ENCODE assay signal across 39 cellular contexts in genomic region chr17:8484465-8484864, GRCh38.
"Had no signal": no experiment of that assay in that cellular context is flagged by ENCODE, and none has a peak within 500 bp of the region (broad histone marks: within the 10 kb centered on the region; RNA-seq: fewer than 3 reads in every experiment).

No MANE protein-coding gene starts in this region.

- H3K4me3 ChIP-seq: ascending aorta, cardiac muscle cell had no signal

- H3K4me1 Mint-ChIP-seq: activated CD4-positive, alpha-beta memory T cell treated with anti-CD3 and anti-CD28 coated beads, Interleukin-2, amount 10 ng/mL, durations not matched to agents 7 days and 5 days; activated CD4-positive, alpha-beta T cell treated with anti-CD3 and anti-CD28 coated beads for 36 hours; activated CD4-positive, alpha-beta T cell treated with anti-CD3 and anti-CD28 coated beads, Interleukin-2, amount 10 ng/mL, durations not matched to agents 7 days and 5 days; activated CD8-positive, alpha-beta memory T cell treated with anti-CD3 and anti-CD28 coated beads, Interleukin-2, amount 10 ng/mL, durations not matched to agents 7 days and 5 days; activated naive CD4-positive, alpha-beta T cell treated with anti-CD3 and anti-CD28 coated beads, Interleukin-2, amount 10 ng/mL, durations not matched to agents 7 days and 5 days; activated naive CD4-positive, alpha-beta T cell treated with anti-CD3 and anti-CD28 coated beads, Interleukin-2, amount 50 U/mL, for 24 hours; activated naive CD8-positive, alpha-beta T cell treated with anti-CD3 and anti-CD28 coated beads, Interleukin-2, amount 10 ng/mL, durations not matched to agents 7 days and 5 days; activated naive CD8-positive, alpha-beta T cell treated with anti-CD3 and anti-CD28 coated beads, Interleukin-2, amount 50 U/mL, for 24 hours; brain; WTC11 had no signal

- H3K27me3 Mint-ChIP-seq: activated CD4-positive, alpha-beta memory T cell treated with anti-CD3 and anti-CD28 coated beads, Interleukin-2, amount 10 ng/mL, durations not matched to agents 7 days and 5 days; activated CD4-positive, alpha-beta T cell treated with anti-CD3 and anti-CD28 coated beads for 36 hours; activated CD4-positive, alpha-beta T cell treated with anti-CD3 and anti-CD28 coated beads, Interleukin-2, amount 10 ng/mL, durations not matched to agents 7 days and 5 days; activated CD8-positive, alpha-beta memory T cell treated with anti-CD3 and anti-CD28 coated beads, Interleukin-2, amount 10 ng/mL, durations not matched to agents 7 days and 5 days; activated naive CD4-positive, alpha-beta T cell treated with anti-CD3 and anti-CD28 coated beads, Interleukin-2, amount 10 ng/mL, durations not matched to agents 7 days and 5 days; activated naive CD4-positive, alpha-beta T cell treated with anti-CD3 and anti-CD28 coated beads, Interleukin-2, amount 50 U/mL, for 24 hours; activated naive CD8-positive, alpha-beta T cell; activated naive CD8-positive, alpha-beta T cell treated with anti-CD3 and anti-CD28 coated beads, Interleukin-2, amount 10 ng/mL, durations not matched to agents 7 days and 5 days; activated naive CD8-positive, alpha-beta T cell treated with anti-CD3 and anti-CD28 coated beads, Interleukin-2, amount 50 U/mL, for 24 hours; activated T-cell treated with anti-CD3 and anti-CD28 coated beads, Interleukin-2, amount 50 U/mL, for 24 hours; brain; central memory CD8-positive, alpha-beta T cell had no signal

- H3K4me3 Mint-ChIP-seq: activated CD4-positive, alpha-beta memory T cell treated with anti-CD3 and anti-CD28 coated beads, Interleukin-2, amount 10 ng/mL, durations not matched to agents 7 days and 5 days; activated CD4-positive, alpha-beta T cell treated with anti-CD3 and anti-CD28 coated beads for 36 hours; activated CD4-positive, alpha-beta T cell treated with anti-CD3 and anti-CD28 coated beads, Interleukin-2, amount 10 ng/mL, durations not matched to agents 7 days and 5 days; activated CD8-positive, alpha-beta memory T cell treated with anti-CD3 and anti-CD28 coated beads, Interleukin-2, amount 10 ng/mL, durations not matched to agents 7 days and 5 days; activated CD8-positive, alpha-beta T cell treated with anti-CD3 and anti-CD28 coated beads, Interleukin-2, amount 10 ng/mL, durations not matched to agents 7 days and 5 days; activated naive CD4-positive, alpha-beta T cell treated with anti-CD3 and anti-CD28 coated beads, Interleukin-2, amount 10 ng/mL, durations not matched to agents 7 days and 5 days; activated naive CD4-positive, alpha-beta T cell treated with anti-CD3 and anti-CD28 coated beads, Interleukin-2, amount 50 U/mL, for 24 hours; activated naive CD8-positive, alpha-beta T cell; activated naive CD8-positive, alpha-beta T cell treated with anti-CD3 and anti-CD28 coated beads, Interleukin-2, amount 10 ng/mL, durations not matched to agents 7 days and 5 days; activated naive CD8-positive, alpha-beta T cell treated with anti-CD3 and anti-CD28 coated beads, Interleukin-2, amount 50 U/mL, for 24 hours; activated T-cell treated with anti-CD3 and anti-CD28 coated beads, Interleukin-2, amount 50 U/mL, for 24 hours; brain; central memory CD8-positive, alpha-beta T cell; T-helper 1 cell treated with Interleukin-12 subunit alpha and Interleukin-12 subunit beta and Interleukin-4 antibody, amounts not matched to agents 30 μg/mL and 1 μg/mL, for 36 hours; T-helper 2 cell treated with Interferon-gamma antibody and Interleukin-4, amounts not matched to agents 5 μg/mL and 100 μg/mL, for 36 hours; WTC11 had no signal

- H3K9me3 Mint-ChIP-seq: central memory CD8-positive, alpha-beta T cell had no signal

- H3K27ac Mint-ChIP-seq: activated CD4-positive, alpha-beta memory T cell treated with anti-CD3 and anti-CD28 coated beads, Interleukin-2, amount 10 ng/mL, durations not matched to agents 7 days and 5 days; activated CD4-positive, alpha-beta T cell treated with anti-CD3 and anti-CD28 coated beads for 36 hours; activated CD4-positive, alpha-beta T cell treated with anti-CD3 and anti-CD28 coated beads, Interleukin-2, amount 10 ng/mL, durations not matched to agents 7 days and 5 days; activated CD8-positive, alpha-beta memory T cell treated with anti-CD3 and anti-CD28 coated beads, Interleukin-2, amount 10 ng/mL, durations not matched to agents 7 days and 5 days; activated CD8-positive, alpha-beta T cell treated with anti-CD3 and anti-CD28 coated beads, Interleukin-2, amount 10 ng/mL, durations not matched to agents 7 days and 5 days; activated naive CD4-positive, alpha-beta T cell treated with anti-CD3 and anti-CD28 coated beads, Interleukin-2, amount 10 ng/mL, durations not matched to agents 7 days and 5 days; activated naive CD4-positive, alpha-beta T cell treated with anti-CD3 and anti-CD28 coated beads, Interleukin-2, amount 50 U/mL, for 24 hours; activated naive CD8-positive, alpha-beta T cell; activated naive CD8-positive, alpha-beta T cell treated with anti-CD3 and anti-CD28 coated beads, Interleukin-2, amount 10 ng/mL, durations not matched to agents 7 days and 5 days; activated naive CD8-positive, alpha-beta T cell treated with anti-CD3 and anti-CD28 coated beads, Interleukin-2, amount 50 U/mL, for 24 hours; activated T-cell treated with anti-CD3 and anti-CD28 coated beads, Interleukin-2, amount 50 U/mL, for 24 hours; activated T-helper 2 cell treated with anti-CD3 and anti-CD28 coated beads, Interferon-gamma antibody, Interleukin-2, Interleukin-4, amounts not matched to agents 10 μg/mL and 5 μg/mL and 100 μg/mL, durations not matched to agents 14 hours and 24 hours and 36 hours; brain; T-helper 1 cell treated with Interleukin-12 subunit alpha and Interleukin-12 subunit beta and Interleukin-4 antibody, amounts not matched to agents 30 μg/mL and 1 μg/mL, for 36 hours; T-helper 2 cell treated with Interferon-gamma antibody and Interleukin-4, amounts not matched to agents 5 μg/mL and 100 μg/mL, for 36 hours; WTC11 had no signal

- ATAC-seq: activated CD4-positive, alpha-beta T cell treated with anti-CD3 and anti-CD28 coated beads for 36 hours; activated CD4-positive, CD25-positive, alpha-beta regulatory T cell treated with anti-CD3 and anti-CD28 coated beads, Interleukin-2, amount 50 U/mL, for 24 hours; activated CD8-positive, alpha-beta memory T cell treated with anti-CD3 and anti-CD28 coated beads, Interleukin-2, amount 10 ng/mL, durations not matched to agents 7 days and 5 days; activated CD8-positive, alpha-beta T cell treated with anti-CD3 and anti-CD28 coated beads, Interleukin-2, amount 10 ng/mL, durations not matched to agents 7 days and 5 days; activated naive CD8-positive, alpha-beta T cell treated with anti-CD3 and anti-CD28 coated beads, Interleukin-2, amount 50 U/mL, for 24 hours; WTC11 had no signal

- FAIRE-seq: bronchial epithelial cell, TTC549 had no signal

- H3K27ac ChIP-seq: ascending aorta, cardiac muscle cell, WERI-Rb-1 had no signal

- DNase-seq: activated CD4-positive, alpha-beta memory T cell treated with anti-CD3 and anti-CD28 coated beads, Interleukin-2, amount 10 ng/mL, durations not matched to agents 7 days and 5 days; activated CD4-positive, alpha-beta T cell treated with anti-CD3 and anti-CD28 coated beads for 1 hour; activated CD4-positive, alpha-beta T cell treated with anti-CD3 and anti-CD28 coated beads for 36 hours; activated CD4-positive, alpha-beta T cell treated with anti-CD3 and anti-CD28 coated beads for 48 hours; activated CD4-positive, alpha-beta T cell treated with anti-CD3 and anti-CD28 coated beads, Interleukin-2, amount 10 ng/mL, durations not matched to agents 7 days and 5 days; activated CD4-positive, alpha-beta T cell treated with anti-CD3 and anti-CD28 coated beads, Interleukin-2, amount 50 U/mL, for 48 hours; activated CD4-positive, CD25-positive, alpha-beta regulatory T cell; activated CD8-positive, alpha-beta memory T cell treated with anti-CD3 and anti-CD28 coated beads for 24 hours; activated CD8-positive, alpha-beta memory T cell treated with anti-CD3 and anti-CD28 coated beads, Interleukin-2, amount 10 ng/mL, durations not matched to agents 7 days and 5 days; activated CD8-positive, alpha-beta memory T cell treated with anti-CD3 and anti-CD28 coated beads, Interleukin-2, amount 50 U/mL, for 48 hours; activated CD8-positive, alpha-beta T cell treated with anti-CD3 and anti-CD28 coated beads, Interleukin-2, amount 10 ng/mL, durations not matched to agents 7 days and 5 days; activated effector memory CD4-positive, alpha-beta T cell treated with Interleukin-2 at 50 U/mL for 16 hours; activated gamma-delta T cell; activated naive CD4-positive, alpha-beta T cell treated with anti-CD3 and anti-CD28 coated beads, Interleukin-2, amount 10 ng/mL, durations not matched to agents 7 days and 5 days; activated naive CD4-positive, alpha-beta T cell treated with Interleukin-2 at 50 U/mL for 16 hours; activated naive CD8-positive, alpha-beta T cell treated with anti-CD3 and anti-CD28 coated beads, Interleukin-2, amount 10 ng/mL, durations not matched to agents 7 days and 5 days; activated naive CD8-positive, alpha-beta T cell treated with anti-CD3 and anti-CD28 coated beads, Interleukin-2, amount 50 U/mL, for 24 hours; activated T-cell treated with anti-CD3 and anti-CD28 coated beads, Interleukin-2, amount 50 U/mL, for 24 hours; activated T-cell treated with anti-CD3 and anti-CD28 coated beads, Interleukin-2, amount 50 U/mL, for 48 hours; amygdala; anterior cingulate cortex; caudate nucleus; cerebellar nuclear complex; T-helper 2 cell; T-helper 9 cell; WERI-Rb-1 had no signal

- H3K27me3 ChIP-seq: ascending aorta, cardiac muscle cell had no signal
